Comparison of ENCODE assay signal across 8 cellular contexts in genomic region chr4:41644288-41644914, GRCh38.
DNase-seq lines count a peak whose midpoint lies in the region; ATAC-seq and TF ChIP-seq lines count a peak whose summit lies in the region.

No MANE protein-coding gene starts in this region.

- H3K27ac Mint-ChIP-seq in Caco-2 (ENCODE audit: unreplicated experiment) = no peak overlapping the region

- no peaks in the 10 kb centered on the region for H3K9me3 ChIP-seq in Caco-2
- no peaks in the 10 kb centered on the region for H3K9me3 ChIP-seq in tibial nerve

- H3K4me1 Mint-ChIP-seq in Caco-2 (ENCODE audit: low read depth, unreplicated experiment) = no peaks in the 10 kb centered on the region

- peak overlapping the region in 2 of 4 donors; percentile 43 to 66 for H3K27ac ChIP-seq in tibial nerve

- no peaks in the 10 kb centered on the region for H3K36me3 Mint-ChIP-seq in Caco-2 (ENCODE audit: insufficient read depth, unreplicated experiment)

- H3K27me3 ChIP-seq in Caco-2 (replicated peaks; ENCODE audit: control insufficient read depth, insufficient read depth, low read length) = no peaks in the 10 kb centered on the region
- peaks cover 0 to 7% of the 10 kb centered on the region in 2 donors for H3K27me3 ChIP-seq in tibial nerve

- H3K9me3 Mint-ChIP-seq in Caco-2 (ENCODE audit: unreplicated experiment) = no peaks in the 10 kb centered on the region

- POLR2A ChIA-PET in Caco-2 (lab: Charles Lee) = no interaction called here

- peak overlapping the region; percentile 21 for H3K4me3 Mint-ChIP-seq in Caco-2 (ENCODE audit: unreplicated experiment)

- peaks cover 9% of the 10 kb centered on the region; the same call in 1 of the 2 replicates for H3K4me1 ChIP-seq in Caco-2
- H3K4me1 ChIP-seq in tibial nerve = peaks cover 0 to 10% (median 4%) of the 10 kb centered on the region in 4 donors

- TF ChIP-seq EP300 in tibial nerve (IDR thresholded peaks at IDR 0.05) = peak in 1 of 2 donors; percentile 53

- peak; percentile 52 to 68 for DNase-seq in Caco-2
- peak; percentile 11 for DNase-seq in NCI-H510A treated with DMSO at 0.1 percent for 48 hours (lab: John Stamatoyannopoulos, UW)
- DNase-seq in epidermal melanocyte (ENCODE audit: insufficient read length, low spot score) = peak; percentile 44
- DNase-seq in lung microvascular endothelial cell (ENCODE audit: low read depth in 2 of 2) = peak; percentile 56 to 80
- DNase-seq in tibial nerve (ENCODE audit: low spot score in 2 of 2) = peak; percentile 54 to 69
- no peak for DNase-seq in NCI-H748 (lab: John Stamatoyannopoulos, UW; ENCODE audit: unreplicated experiment)

- CTCF ChIA-PET in Caco-2 (lab: Charles Lee) = interaction anchor here (0.7 to 1.2 kb wide), 4 partner anchors 34 to 363 kb away, joined by 3 to 7 read pairs (median 4); no protein-coding TSS in a partner anchor

- no TSS peak for BruUV-seq in Caco-2 (replicated peaks; lab: Mats Ljungman, UMichigan)

- no peak for TF ChIP-seq POLR2A in tibial nerve (IDR thresholded peaks at IDR 0.05)

- H3K4me3 ChIP-seq in Caco-2 (ENCODE audit: low read depth, low read length) (no peak overlapping the region), tibial nerve (peak overlapping the region in 1 of 4 donors; percentile 19)

- H3K27me3 Mint-ChIP-seq in Caco-2 (ENCODE audit: insufficient read depth, unreplicated experiment) = no peaks in the 10 kb centered on the region

- intact Hi-C loops in Caco-2 (cut with micrococcal nuclease; ENCODE audit: unreplicated experiment) = loop anchor here (1.0 kb wide), 1 partner anchor 363 kb away; no protein-coding TSS in a partner anchor

- peak; percentile 65 to 67 for TF ChIP-seq CTCF in Caco-2 (IDR thresholded peaks at IDR 0.05; ENCODE audit: insufficient read depth in 1 of 2, low read depth in 1 of 2, low read length in 1 of 2, severe bottlenecking in 1 of 2, unreplicated experiment in 1 of 2)
- TF ChIP-seq CTCF in tibial nerve (IDR thresholded peaks at IDR 0.05) = peak; percentile 67 to 94 (median 86)

- no peaks in the 10 kb centered on the region for H3K36me3 ChIP-seq in Caco-2 (ENCODE audit: control insufficient read depth, insufficient read depth, low read length)
- peaks cover 0 to 12% (median 0%) of the 10 kb centered on the region in 3 donors for H3K36me3 ChIP-seq in tibial nerve

- WGBS in tibial nerve, 2 donors = 28 to 30% methylated on average over 29 to 39 of the region's 41 CpGs

- no peak for ATAC-seq in HG03039 (IDR thresholded peaks at IDR 0.05; ENCODE audit: unreplicated experiment)
- no peak for ATAC-seq in GM18907 (IDR thresholded peaks at IDR 0.05; ENCODE audit: unreplicated experiment)
